25 cellular contexts compared by ENCODE assay signal in the genomic region with DNA sequence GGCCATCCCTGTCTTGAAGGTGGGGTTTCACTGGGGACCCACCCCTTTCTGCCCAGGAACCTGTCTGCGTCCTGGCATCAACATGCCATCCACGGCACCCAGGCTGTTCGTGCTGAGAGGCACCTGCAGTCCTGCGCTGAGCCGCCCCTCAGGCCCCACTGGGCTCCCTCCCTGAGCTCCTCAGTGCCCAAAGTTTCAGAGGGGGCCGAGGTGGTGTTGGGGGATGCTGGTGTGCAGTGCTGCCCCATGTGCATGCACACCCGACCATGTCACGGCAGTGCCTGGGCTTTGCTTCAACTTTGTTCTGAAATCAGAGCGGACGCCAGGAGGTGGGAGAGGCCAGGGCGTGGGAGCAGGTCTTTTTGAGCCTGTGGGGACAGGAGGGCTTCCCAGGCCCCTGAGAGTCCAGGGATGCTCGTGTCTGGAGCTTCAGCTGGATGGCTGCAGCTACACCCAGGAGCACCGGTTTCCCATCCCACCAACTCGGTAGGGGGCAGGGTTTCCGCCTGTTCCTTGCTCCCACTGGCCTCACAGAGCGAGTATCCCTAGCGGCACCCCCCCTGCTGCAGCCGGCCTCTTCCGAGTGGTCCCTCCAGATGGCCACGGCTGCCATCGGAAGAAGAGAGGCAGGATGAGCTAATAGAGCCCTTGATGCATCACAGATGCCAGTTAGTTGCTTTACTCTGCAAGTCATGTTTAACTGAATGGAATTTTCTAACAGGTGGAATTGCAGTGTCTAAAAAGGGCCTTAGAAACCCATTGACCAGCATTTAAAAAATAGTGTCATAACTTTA. TPM values are rescaled to one million over a fixed set of nuclear protein-coding genes. Genes with fewer than 3 reads are reported as not detected.
A peak's percentile ranks its signal among the peaks of the same experiment; 100 is the strongest.
DNase-seq lines count a peak whose midpoint lies in the region; ATAC-seq and TF ChIP-seq lines count a peak whose summit lies in the region.
"Had no signal": no experiment of that assay in that cellular context is flagged by ENCODE, and none has a peak within 500 bp of the region (broad histone marks: within the 10 kb centered on the region; RNA-seq: fewer than 3 reads in every experiment).

No MANE protein-coding gene starts in this region.

- DNase-seq in NCI-H82 (lab: John Stamatoyannopoulos, UW) (peak; percentile 69), NCI-H82 treated with DMSO at 0.1 percent for 48 hours (lab: John Stamatoyannopoulos, UW; ENCODE audit: unreplicated experiment) (no peak), SK-N-MC (ENCODE audit: low read depth, low spot score) (no peak), glutamatergic neuron (peak; percentile 83), substantia nigra (lab: John Stamatoyannopoulos, UW) (peak in 13 of 49 donors; percentile 11 to 52 (median 22))
- DNase-seq in activated CD8-positive, alpha-beta memory T cell treated with anti-CD3 and anti-CD28 coated beads for 24 hours = no peak
- DNase-seq: 8988T; activated CD4-positive, alpha-beta T cell treated with anti-CD3 and anti-CD28 coated beads for 36 hours; activated T-cell treated with anti-CD3 and anti-CD28 coated beads, Interleukin-2, amount 50 U/mL, for 72 hours; AML-193; DND-41; GOT3; left ventricle myocardium inferior; NCI-H1105 treated with DMSO at 0.1 percent for 48 hours; NCI-H2081 treated with DMSO at 0.1 percent for 48 hours; NCI-H446 treated with DMSO at 0.1 percent for 48 hours; T-cell; testis had no signal

- peak overlapping the region; percentile 67 for H3K27ac Mint-ChIP-seq in glutamatergic neuron (ENCODE audit: unreplicated experiment)
- H3K27ac Mint-ChIP-seq: activated naive CD4-positive, alpha-beta T cell treated with anti-CD3 and anti-CD28 coated beads, Interleukin-2, amount 50 U/mL, for 24 hours; activated T-cell treated with anti-CD3 and anti-CD28 coated beads, Interleukin-2, amount 50 U/mL, for 72 hours; mesothelial cell of epicardium; progenitor cell of endocrine pancreas; T-cell had no signal

- H3K9me3 ChIP-seq in SK-N-MC (ENCODE audit: low read depth, low read length) = no peaks in the 10 kb centered on the region
- H3K9me3 ChIP-seq: heart left ventricle, left ventricle myocardium inferior, testis had no signal

- H3K4me3 Mint-ChIP-seq in glutamatergic neuron (ENCODE audit: unreplicated experiment) = no peak overlapping the region
- H3K4me3 Mint-ChIP-seq: activated CD4-positive, alpha-beta T cell treated with anti-CD3 and anti-CD28 coated beads for 36 hours; activated naive CD4-positive, alpha-beta T cell treated with anti-CD3 and anti-CD28 coated beads, Interleukin-2, amount 50 U/mL, for 24 hours; activated T-cell treated with anti-CD3 and anti-CD28 coated beads, Interleukin-2, amount 50 U/mL, for 72 hours; mesothelial cell of epicardium; T-cell had no signal

- no peak for TF ChIP-seq CTCF in glutamatergic neuron (IDR thresholded peaks at IDR 0.05; ENCODE audit: partially characterized antibody, unreplicated experiment)

- H3K36me3 ChIP-seq in SK-N-MC (ENCODE audit: insufficient read depth, low read length) = no peaks in the 10 kb centered on the region
- H3K36me3 ChIP-seq: cardiac muscle cell, heart left ventricle, left ventricle myocardium inferior had no signal

- H3K4me3 ChIP-seq in SK-N-MC = no peak overlapping the region
- H3K4me3 ChIP-seq: cardiac muscle cell, heart left ventricle, left ventricle myocardium inferior, testis had no signal

- H3K9me3 Mint-ChIP-seq in glutamatergic neuron (ENCODE audit: unreplicated experiment) = peaks cover 12% of the 10 kb centered on the region
- H3K9me3 Mint-ChIP-seq: activated naive CD4-positive, alpha-beta T cell treated with anti-CD3 and anti-CD28 coated beads, Interleukin-2, amount 50 U/mL, for 24 hours; activated T-cell treated with anti-CD3 and anti-CD28 coated beads, Interleukin-2, amount 50 U/mL, for 72 hours; mesothelial cell of epicardium; T-cell had no signal

- H3K4me1 Mint-ChIP-seq in glutamatergic neuron (ENCODE audit: low read depth, unreplicated experiment) = peaks cover 39% of the 10 kb centered on the region

- peaks cover 5% of the 10 kb centered on the region for H3K27me3 Mint-ChIP-seq in glutamatergic neuron (ENCODE audit: unreplicated experiment)
- H3K27me3 Mint-ChIP-seq: activated CD4-positive, alpha-beta T cell treated with anti-CD3 and anti-CD28 coated beads for 36 hours; activated naive CD4-positive, alpha-beta T cell treated with anti-CD3 and anti-CD28 coated beads, Interleukin-2, amount 50 U/mL, for 24 hours; progenitor cell of endocrine pancreas; T-cell had no signal

- H3K9ac ChIP-seq in SK-N-MC (ENCODE audit: insufficient read length) = no peak overlapping the region

- H3K36me3 Mint-ChIP-seq in glutamatergic neuron (ENCODE audit: unreplicated experiment) = no peaks in the 10 kb centered on the region
- H3K36me3 Mint-ChIP-seq: activated naive CD4-positive, alpha-beta T cell treated with anti-CD3 and anti-CD28 coated beads, Interleukin-2, amount 50 U/mL, for 24 hours; mesothelial cell of epicardium; T-cell had no signal

- ATAC-seq in GM19395 (IDR thresholded peaks at IDR 0.05; ENCODE audit: unreplicated experiment) (no peak), GM18511 (IDR thresholded peaks at IDR 0.05; ENCODE audit: unreplicated experiment) (no peak)
- ATAC-seq: activated CD4-positive, alpha-beta T cell treated with anti-CD3 and anti-CD28 coated beads for 36 hours; activated T-cell treated with anti-CD3 and anti-CD28 coated beads, Interleukin-2, amount 50 U/mL, for 72 hours; T-cell had no signal

- H3K27ac ChIP-seq in SK-N-MC (peak overlapping the region; percentile 91), substantia nigra (ENCODE audit: low read depth, low read length, poor library complexity, severe bottlenecking) (peak overlapping the region; percentile 69)
- H3K27ac ChIP-seq: cardiac muscle cell, heart left ventricle, left ventricle myocardium inferior, testis had no signal

RNA-seq across cellular contexts. Expression of a gene that starts 44.0 kb away (rescaled TPM):
- total RNA-seq in glutamatergic neuron (ENCODE audit: unreplicated experiment) = 43.0 TPM

Comparison
In these comparisons a context has a peak if more than half of its experiments do, and no peak if none do; other contexts are left out.
1. DNase-seq: peak in NCI-H82 (single experiment) and glutamatergic neuron (single experiment); none in NCI-H82 treated with DMSO at 0.1 percent for 48 hours (single experiment), SK-N-MC (single experiment) and activated CD8-positive, alpha-beta memory T cell treated with anti-CD3 and anti-CD28 coated beads for 24 hours (single experiment).